In genomic region chr15:68653795-68654194, GRCh38 we compare ENCODE assay signal across 19 cellular contexts.
A peak's percentile ranks its signal among the peaks of the same experiment; 100 is the strongest.
DNase-seq lines count a peak whose midpoint lies in the region; ATAC-seq and TF ChIP-seq lines count a peak whose summit lies in the region.
"Had no signal": no experiment of that assay in that cellular context is flagged by ENCODE, and none has a peak within 500 bp of the region (broad histone marks: within the 10 kb centered on the region; RNA-seq: fewer than 3 reads in every experiment).

No MANE protein-coding gene starts in this region.

- 76 to 81% methylated on average over 4 to 5 of the region's 5 CpGs for WGBS in endodermal cell (ENCODE audit: insufficient coverage in 1 of 2, insufficient read length in 1 of 2), 2 experiments
- 68% methylated on average over 5 of the region's 5 CpGs for WGBS in prostate gland

- no peaks in the 10 kb centered on the region for H3K9me3 ChIP-seq in endodermal cell (ENCODE audit: control insufficient read depth, low read length)
- H3K9me3 ChIP-seq in neural progenitor cell (ENCODE audit: low read depth) = no peaks in the 10 kb centered on the region
- H3K9me3 ChIP-seq in prostate gland = no peaks in the 10 kb centered on the region
- no peaks in the 10 kb centered on the region for H3K9me3 ChIP-seq in CD4-positive, alpha-beta T cell (ENCODE audit: control insufficient read depth, low read length)
- H3K9me3 ChIP-seq: SK-N-SH had no signal

- H3K4me1 Mint-ChIP-seq in endodermal cell = peaks cover 26% of the 10 kb centered on the region
- peaks cover 29% of the 10 kb centered on the region for H3K4me1 Mint-ChIP-seq in neural progenitor cell
- no peaks in the 10 kb centered on the region for H3K4me1 Mint-ChIP-seq in CD4-positive, alpha-beta T cell (ENCODE audit: low read depth)

- no peak for TF ChIP-seq POLR2A in prostate gland (IDR thresholded peaks at IDR 0.05)

- H2AFZ ChIP-seq in neural progenitor cell (replicated peaks) = peak overlapping the region; percentile 47

- DNase-seq in Ammon's horn (ENCODE audit: low spot score) (peak; percentile 48), NCI-H526 treated with DMSO at 0.1 percent for 48 hours (lab: John Stamatoyannopoulos, UW) (peak; percentile 68), endodermal cell (peak; percentile 30), neural progenitor cell (ENCODE audit: low spot score) (no peak), prostate gland (ENCODE audit: low spot score) (no peak), SKM-1 (lab: John Stamatoyannopoulos, UW; ENCODE audit: unreplicated experiment) (no peak), GM10248 (ENCODE audit: extremely low spot score) (no peak)
- DNase-seq in CD4-positive, alpha-beta T cell = no peak
- DNase-seq: C1 segment of cervical spinal cord, COR-L47, EL, Kasumi-1, MM.1S, NCI-H1105, NCI-H1694, NCI-H446 treated with DMSO at 0.1 percent for 48 hours, Right ventricle myocardium superior, SK-N-SH had no signal

- H3K27ac ChIP-seq in endodermal cell (ENCODE audit: low read depth, low read length) (peak overlapping the region; percentile 71), neural progenitor cell (no peak overlapping the region), prostate gland (no peak overlapping the region)
- no peak overlapping the region for H3K27ac ChIP-seq in CD4-positive, alpha-beta T cell (ENCODE audit: low read depth, low read length)

- no peaks in the 10 kb centered on the region for H3K79me2 ChIP-seq in neural progenitor cell (ENCODE audit: low read depth)

- H3K9me3 Mint-ChIP-seq in endodermal cell (no peaks in the 10 kb centered on the region), neural progenitor cell (no peaks in the 10 kb centered on the region)
- H3K9me3 Mint-ChIP-seq in CD4-positive, alpha-beta T cell = no peaks in the 10 kb centered on the region
- H3K9me3 Mint-ChIP-seq: IgD-negative memory B cell had no signal

- no peak overlapping the region for H3K4me2 ChIP-seq in neural progenitor cell
- H3K4me2 ChIP-seq: SK-N-SH had no signal

- ATAC-seq in CD4-positive, alpha-beta T cell (ENCODE audit: poor library complexity) = no peak

- TF ChIP-seq CTCF in endodermal cell (conservative IDR thresholded peaks at IDR 0.05) (no peak), neural progenitor cell (IDR thresholded peaks at IDR 0.05) (no peak), prostate gland (IDR thresholded peaks at IDR 0.05) (no peak), GM10248 (IDR thresholded peaks at IDR 0.05; ENCODE audit: control extremely low read depth, extremely low read depth, low read depth, missing control alignments) (no peak)
- TF ChIP-seq CTCF in CD4-positive, alpha-beta T cell (IDR thresholded peaks at IDR 0.05) = no peak

- H3K27me3 ChIP-seq in endodermal cell (ENCODE audit: control insufficient read depth, insufficient read depth, low read length, poor library complexity, severe bottlenecking) (no peaks in the 10 kb centered on the region), neural progenitor cell (no peaks in the 10 kb centered on the region), prostate gland (replicated peaks; ENCODE audit: insufficient read depth) (no peaks in the 10 kb centered on the region)
- H3K27me3 ChIP-seq in CD4-positive, alpha-beta T cell (ENCODE audit: control insufficient read depth, insufficient read depth, low read length) = no peaks in the 10 kb centered on the region

- H3K27me3 Mint-ChIP-seq in endodermal cell (ENCODE audit: insufficient read depth) = no peaks in the 10 kb centered on the region
- peaks cover 2% of the 10 kb centered on the region for H3K27me3 Mint-ChIP-seq in neural progenitor cell (ENCODE audit: insufficient read depth, low read depth)
- no peaks in the 10 kb centered on the region for H3K27me3 Mint-ChIP-seq in CD4-positive, alpha-beta T cell

- H3K36me3 ChIP-seq in endodermal cell (ENCODE audit: control insufficient read depth, insufficient read depth, low read length) (no peaks in the 10 kb centered on the region), neural progenitor cell (no peaks in the 10 kb centered on the region), prostate gland (no peaks in the 10 kb centered on the region)

- H3K9ac ChIP-seq in endodermal cell (ENCODE audit: extremely low read depth, low read length, poor library complexity, severe bottlenecking) (no peak overlapping the region), neural progenitor cell (no peak overlapping the region)
- H3K9ac ChIP-seq: SK-N-SH had no signal

- CTCF ChIA-PET in CD4-positive, alpha-beta T cell (lab: Charles Lee) = no interaction called here
- CTCF ChIA-PET in GM10248 (lab: Yijun Ruan, JAX) = interaction anchor here (0.7 to 5.8 kb wide), 4 partner anchors 9 to 104 kb away, joined by 3 to 47 read pairs (median 6); no protein-coding TSS in a partner anchor

- H3F3A ChIP-seq in neural progenitor cell (ENCODE audit: low read depth) = peaks cover 11% of the 10 kb centered on the region

- H3K4me1 ChIP-seq in endodermal cell (ENCODE audit: control insufficient read depth, insufficient read depth, low read length) (no peaks in the 10 kb centered on the region), neural progenitor cell (peaks cover 30% of the 10 kb centered on the region), prostate gland (replicated peaks) (no peaks in the 10 kb centered on the region)

- no peak overlapping the region for H3K4me3 Mint-ChIP-seq in endodermal cell
- no peak overlapping the region for H3K4me3 Mint-ChIP-seq in neural progenitor cell
- H3K4me3 Mint-ChIP-seq in CD4-positive, alpha-beta T cell = no peak overlapping the region
- H3K4me3 Mint-ChIP-seq: IgD-negative memory B cell had no signal

- H3K36me3 Mint-ChIP-seq in endodermal cell (ENCODE audit: low read depth) = no peaks in the 10 kb centered on the region
- H3K36me3 Mint-ChIP-seq in neural progenitor cell = no peaks in the 10 kb centered on the region
- no peaks in the 10 kb centered on the region for H3K36me3 Mint-ChIP-seq in CD4-positive, alpha-beta T cell (ENCODE audit: low read depth)
- H3K36me3 Mint-ChIP-seq: IgD-negative memory B cell had no signal

- POLR2A ChIA-PET in CD4-positive, alpha-beta T cell (lab: Charles Lee) = no interaction called here
- POLR2A ChIA-PET in GM10248 (lab: Yijun Ruan, JAX) = no interaction called here

- H3K4me3 ChIP-seq in endodermal cell (ENCODE audit: low read length) = no peak overlapping the region
- H3K4me3 ChIP-seq in neural progenitor cell = no peak overlapping the region
- no peak overlapping the region for H3K4me3 ChIP-seq in prostate gland

- H3K27ac Mint-ChIP-seq in endodermal cell (no peak overlapping the region), neural progenitor cell (no peak overlapping the region)
- no peak overlapping the region for H3K27ac Mint-ChIP-seq in CD4-positive, alpha-beta T cell
- H3K27ac Mint-ChIP-seq: IgD-negative memory B cell had no signal

- intact Hi-C loops in prostate gland (cut with DNase I) = no loop called here
- intact Hi-C loops in CD4-positive, alpha-beta T cell (cut with DNase I, micrococcal nuclease) = no loop called here

- no peaks in the 10 kb centered on the region for H4K20me1 ChIP-seq in neural progenitor cell (ENCODE audit: low read depth)

Comparison
In these comparisons a context has a peak if more than half of its experiments do, and no peak if none do; other contexts are left out.
1. DNase-seq: peak in Ammon's horn (single experiment), NCI-H526 treated with DMSO at 0.1 percent for 48 hours (single experiment) and endodermal cell (single experiment); none in neural progenitor cell (single experiment), prostate gland (single experiment), CD4-positive, alpha-beta T cell (0 of 10), SKM-1 (single experiment) and GM10248 (single experiment).